Comparison of ENCODE assay signal across 8 cellular contexts in the genomic region with DNA sequence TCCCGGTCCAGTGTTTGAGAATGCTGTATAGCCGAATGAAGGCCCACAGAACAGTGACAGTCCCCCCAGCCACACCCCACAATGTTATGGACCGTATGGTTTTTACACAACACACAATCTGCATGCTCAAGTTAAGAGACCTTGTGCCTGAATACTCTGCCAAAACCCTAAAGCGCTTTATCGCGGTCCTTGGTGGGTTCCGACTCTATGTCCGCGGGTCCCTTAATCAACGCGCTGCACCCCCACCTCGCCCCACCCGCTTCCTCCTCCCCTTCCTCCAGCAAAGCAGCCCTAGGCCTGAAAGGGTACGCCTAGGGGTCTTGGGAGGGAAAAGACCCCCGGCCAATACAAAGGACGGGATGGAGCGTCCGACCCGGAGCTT. TPM values are rescaled to one million over a fixed set of nuclear protein-coding genes. Genes with fewer than 3 reads are reported as not detected.
DNase-seq lines count a peak whose midpoint lies in the region; ATAC-seq and TF ChIP-seq lines count a peak whose summit lies in the region.

No MANE protein-coding gene starts in this region.

- no peak for TF ChIP-seq POLR2A in thyroid gland (IDR thresholded peaks at IDR 0.05)

- peak overlapping the region; percentile 82 for H3K9ac ChIP-seq in HUES6 (ENCODE audit: low read length)

- H3K4me3 Mint-ChIP-seq in activated CD4-positive, alpha-beta T cell treated with anti-CD3 and anti-CD28 coated beads, Interleukin-2, amount 10 ng/mL, durations not matched to agents 7 days and 5 days, result peak overlapping the region; percentile 90
- peak overlapping the region; percentile 88 to 100 (median 99) for H3K4me3 Mint-ChIP-seq in naive B cell

- H3K36me3 ChIP-seq in HUES6 (ENCODE audit: control insufficient read depth, insufficient read depth, low read length), result peaks cover 45% of the 10 kb centered on the region
- H3K36me3 ChIP-seq in thyroid gland, result peaks cover 8 to 19% of the 10 kb centered on the region in 2 donors

- no peaks in the 10 kb centered on the region for H3K9me3 Mint-ChIP-seq in activated CD4-positive, alpha-beta T cell treated with anti-CD3 and anti-CD28 coated beads, Interleukin-2, amount 10 ng/mL, durations not matched to agents 7 days and 5 days
- H3K9me3 Mint-ChIP-seq in naive B cell, result no peaks in the 10 kb centered on the region

- no peaks in the 10 kb centered on the region for H3K4me1 ChIP-seq in HUES6 (ENCODE audit: control insufficient read depth, insufficient read depth, low read length)
- peaks cover 5 to 8% of the 10 kb centered on the region in 2 donors for H3K4me1 ChIP-seq in thyroid gland

- ATAC-seq in GM19397 (IDR thresholded peaks at IDR 0.05; ENCODE audit: unreplicated experiment), result peak; percentile 14
- ATAC-seq in naive B cell (ENCODE audit: low read depth in 2 of 2), result peak; percentile 29 to 30

- peaks cover 42% of the 10 kb centered on the region for H3K36me3 Mint-ChIP-seq in activated CD4-positive, alpha-beta T cell treated with anti-CD3 and anti-CD28 coated beads, Interleukin-2, amount 10 ng/mL, durations not matched to agents 7 days and 5 days (ENCODE audit: low read depth)
- peaks cover 14% of the 10 kb centered on the region in 2 donors for H3K36me3 Mint-ChIP-seq in naive B cell

- H3K9me3 ChIP-seq in HUES6 (ENCODE audit: control insufficient read depth, insufficient read depth, low read depth, low read length) (no peaks in the 10 kb centered on the region), thyroid gland (no peaks in the 10 kb centered on the region)

- H3K27me3 ChIP-seq in HUES6 (ENCODE audit: control insufficient read depth, insufficient read depth, low read length) (no peaks in the 10 kb centered on the region), thyroid gland (no peaks in the 10 kb centered on the region)

- peak; percentile 40 for DNase-seq in AG20443 (ENCODE audit: low spot score)
- peak; percentile 41 for DNase-seq in activated CD4-positive, alpha-beta T cell treated with anti-CD3 and anti-CD28 coated beads, Interleukin-2, amount 10 ng/mL, durations not matched to agents 7 days and 5 days
- no peak for DNase-seq in epithelial cell of prostate (ENCODE audit: low read depth, low spot score)
- no peak for DNase-seq in naive B cell
- DNase-seq in thyroid gland, result peak; percentile 30 to 43
- no peak for DNase-seq in SHP77 (lab: John Stamatoyannopoulos, UW)

- CTCF ChIA-PET in activated CD4-positive, alpha-beta T cell treated with anti-CD3 and anti-CD28 coated beads, Interleukin-2, amount 10 ng/mL, durations not matched to agents 7 days and 5 days (lab: Charles Lee), result no interaction called here

- no peak for TF ChIP-seq CTCF in thyroid gland (IDR thresholded peaks at IDR 0.05)

- H3K4me3 ChIP-seq in HUES6 (ENCODE audit: low read depth, low read length) (peak overlapping the region; percentile 81), thyroid gland (replicated peaks in 1 of 3) (peak overlapping the region; percentile 10 to 81 (median 33))

- 0 to 1% methylated on average over 9 to 16 of the region's 19 CpGs for WGBS in thyroid gland, 2 donors

- intact Hi-C loops in thyroid gland (cut with DNase I), result no loop called here

- H3K27me3 Mint-ChIP-seq in activated CD4-positive, alpha-beta T cell treated with anti-CD3 and anti-CD28 coated beads, Interleukin-2, amount 10 ng/mL, durations not matched to agents 7 days and 5 days, result no peaks in the 10 kb centered on the region
- H3K27me3 Mint-ChIP-seq in naive B cell, result no peaks in the 10 kb centered on the region

- no peak overlapping the region for H3K27ac ChIP-seq in HUES6 (ENCODE audit: low read depth, low read length)
- peak overlapping the region; percentile 66 for H3K27ac ChIP-seq in epithelial cell of prostate
- peak overlapping the region; percentile 82 to 91 (median 87) for H3K27ac ChIP-seq in thyroid gland

- peak overlapping the region; percentile 95 for H3K27ac Mint-ChIP-seq in activated CD4-positive, alpha-beta T cell treated with anti-CD3 and anti-CD28 coated beads, Interleukin-2, amount 10 ng/mL, durations not matched to agents 7 days and 5 days
- peak overlapping the region; percentile 95 to 99 (median 98) for H3K27ac Mint-ChIP-seq in naive B cell

- POLR2A ChIA-PET in activated CD4-positive, alpha-beta T cell treated with anti-CD3 and anti-CD28 coated beads, Interleukin-2, amount 10 ng/mL, durations not matched to agents 7 days and 5 days (lab: Charles Lee), result no interaction called here

- peaks cover 47% of the 10 kb centered on the region for H3K4me1 Mint-ChIP-seq in activated CD4-positive, alpha-beta T cell treated with anti-CD3 and anti-CD28 coated beads, Interleukin-2, amount 10 ng/mL, durations not matched to agents 7 days and 5 days
- H3K4me1 Mint-ChIP-seq in naive B cell, result peaks cover 31 to 39% (median 38%) of the 10 kb centered on the region in 3 donors

RNA-seq across cellular contexts. Expression of a gene that starts 0.4 kb away (rescaled TPM):
- total RNA-seq in activated CD4-positive, alpha-beta T cell treated with anti-CD3 and anti-CD28 coated beads, Interleukin-2, amount 10 ng/mL, durations not matched to agents 7 days and 5 days, result 100 to 1,000 TPM in 1 of 2 experiments, 10 to 100 TPM in 1; 99.3 to 109 TPM
- polyA plus RNA-seq in naive B cell (ENCODE audit: low read depth in 6 of 6), result 10 to 100 TPM; 59.1 to 79.6 (median 67.4) TPM
- total RNA-seq in thyroid gland, result 100 to 1,000 TPM; 124 to 189 (median 164) TPM

RNA-seq across cellular contexts. Expression of a gene that starts 21.0 kb away (rescaled TPM):
- 100 to 1,000 TPM; 183 to 195 TPM for total RNA-seq in activated CD4-positive, alpha-beta T cell treated with anti-CD3 and anti-CD28 coated beads, Interleukin-2, amount 10 ng/mL, durations not matched to agents 7 days and 5 days
- 100 to 1,000 TPM; 130 to 346 (median 160) TPM for polyA plus RNA-seq in naive B cell (ENCODE audit: low read depth in 6 of 6)
- total RNA-seq in thyroid gland, result 100 to 1,000 TPM; 100 to 148 (median 127) TPM

Comparison
In these comparisons a context has a peak if more than half of its experiments do, and no peak if none do; other contexts are left out.
1. DNase-seq: peak in AG20443 (single experiment), activated CD4-positive, alpha-beta T cell treated with anti-CD3 and anti-CD28 coated beads, Interleukin-2, amount 10 ng/mL, durations not matched to agents 7 days and 5 days (single experiment) and thyroid gland (2 of 2); none in epithelial cell of prostate (single experiment), naive B cell (single experiment) and SHP77 (0 of 2).